In the genomic region with DNA sequence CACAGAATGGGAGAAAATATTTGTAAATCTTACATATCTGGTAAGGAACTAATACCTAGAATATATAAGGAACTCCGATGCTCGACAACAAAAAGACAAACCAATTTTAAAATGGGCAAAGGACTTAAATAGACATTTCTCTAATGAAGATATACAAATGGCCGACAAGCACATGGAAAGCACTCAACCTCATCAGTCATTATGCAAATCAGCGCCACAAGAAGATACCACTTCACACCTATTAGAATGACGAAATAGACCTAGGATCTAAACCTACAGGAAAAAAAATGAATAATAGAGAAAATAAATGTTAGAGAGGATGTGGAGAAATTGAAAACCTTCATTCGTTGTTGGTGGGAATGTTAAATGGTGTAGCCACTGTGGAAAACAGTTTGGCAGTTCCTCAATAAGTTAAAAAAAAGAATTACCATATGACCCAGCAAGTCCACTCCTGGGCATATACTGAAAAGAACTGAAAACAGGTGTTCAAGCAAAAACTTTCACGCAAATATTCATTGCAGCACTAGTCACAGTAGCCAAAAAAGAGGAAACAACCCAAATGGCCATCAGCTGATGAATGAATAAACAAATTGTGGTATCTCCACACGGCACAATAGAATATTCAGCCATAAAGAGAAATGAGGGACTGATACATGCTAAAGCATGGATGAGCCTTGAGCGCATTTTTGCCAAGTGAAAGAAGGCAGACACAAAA, we compare ENCODE assay signal across 15 cellular contexts. TPM values are rescaled to one million over a fixed set of nuclear protein-coding genes. Genes with fewer than 3 reads are reported as not detected.
DNase-seq lines count a peak whose midpoint lies in the region; ATAC-seq, FAIRE-seq and TF ChIP-seq lines count a peak whose summit lies in the region.
"Had no signal": no experiment of that assay in that cellular context is flagged by ENCODE, and none has a peak within 500 bp of the region (broad histone marks: within the 10 kb centered on the region; RNA-seq: fewer than 3 reads in every experiment).

No MANE protein-coding gene starts in this region.

- no peaks in the 10 kb centered on the region for H3K9me3 ChIP-seq in uterus
- H3K9me3 ChIP-seq: lower lobe of right lung, pancreas had no signal

- H3K36me3 ChIP-seq in uterus: no peaks in the 10 kb centered on the region
- H3K36me3 ChIP-seq: lower lobe of right lung, pancreas had no signal

- ATAC-seq in GM19455 (IDR thresholded peaks at IDR 0.05; ENCODE audit: unreplicated experiment): peak; percentile 88
- ATAC-seq in HG02885 (IDR thresholded peaks at IDR 0.05; ENCODE audit: poor library complexity, unreplicated experiment): peak; percentile 60
- ATAC-seq in HG03571 (IDR thresholded peaks at IDR 0.05; ENCODE audit: unreplicated experiment): peak; percentile 74
- ATAC-seq: lower lobe of right lung, pancreas had no signal

- FAIRE-seq in GM12892 (lab: Jason Lieb, UNC) (peak; percentile 87), RCC 7860 (lab: Jason Lieb, UNC) (no peak)
- FAIRE-seq: pancreas had no signal

- intact Hi-C loops in cardiac septum (cut with DNase I) (no loop called here), uterus (cut with DNase I; ENCODE audit: low total_unique reads) (no loop called here)

- DNase-seq in GM12892 (ENCODE audit: insufficient read length) (no peak), cardiac septum (ENCODE audit: low spot score) (no peak), DMS79 (lab: John Stamatoyannopoulos, UW) (no peak), uterus (no peak), RCC 7860 (ENCODE audit: low spot score) (no peak)
- DNase-seq: activated CD8-positive, alpha-beta memory T cell treated with anti-CD3 and anti-CD28 coated beads, Interleukin-2, amount 50 U/mL, for 48 hours; DMS79 treated with DMSO at 0.1 percent for 48 hours; lower lobe of right lung; NCI-H2081 treated with DMSO at 0.1 percent for 48 hours; pancreas; T-helper 9 cell had no signal

- no peak overlapping the region for H3K4me3 ChIP-seq in uterus
- H3K4me3 ChIP-seq: hepatocyte, lower lobe of right lung, pancreas had no signal

- no peak for TF ChIP-seq CTCF in uterus (IDR thresholded peaks at IDR 0.05)

- no peak overlapping the region for H3K27ac ChIP-seq in uterus
- H3K27ac ChIP-seq: hepatocyte, lower lobe of right lung, pancreas had no signal

- H3K4me1 ChIP-seq in uterus: no peaks in the 10 kb centered on the region
- H3K4me1 ChIP-seq: lower lobe of right lung, pancreas had no signal

- no peaks in the 10 kb centered on the region for H3K27me3 ChIP-seq in uterus
- H3K27me3 ChIP-seq: hepatocyte, pancreas had no signal

- TF ChIP-seq POLR2A in GM12892 (IDR thresholded peaks at IDR 0.05; ENCODE audit: low read depth, low read length) (no peak), uterus (IDR thresholded peaks at IDR 0.05) (no peak)

RNA-seq across cellular contexts. Expression of gene WDR19, which starts 57.3 kb away (rescaled TPM):
- polyA plus RNA-seq in GM12892 (2012; ENCODE audit: missing spikeins): 12.7 TPM
- total RNA-seq in cardiac septum: 9.4 TPM
- total RNA-seq in uterus: 100 to 1,000 TPM in 1 of 4 donors, 10 to 100 TPM in 3; 37.4 to 129 (median 74.0) TPM
